ENCODE assay signal across 23 cellular contexts in genomic region chr4:152380185-152380584, GRCh38.
DNase-seq lines count a peak whose midpoint lies in the region; ATAC-seq, FAIRE-seq and TF ChIP-seq lines count a peak whose summit lies in the region.
"Had no signal": no experiment of that assay in that cellular context is flagged by ENCODE, and none has a peak within 500 bp of the region (broad histone marks: within the 10 kb centered on the region; RNA-seq: fewer than 3 reads in every experiment).

No MANE protein-coding gene starts in this region.

- no peaks in the 10 kb centered on the region for H3K9me2 ChIP-seq in PC-3 (replicated peaks; ENCODE audit: low read length)

- H3K4me2 ChIP-seq in K562 (ENCODE audit: insufficient read depth, low read length), result no peak overlapping the region
- H3K4me2 ChIP-seq in PC-3 (ENCODE audit: low read length), result no peak overlapping the region
- H3K4me2 ChIP-seq: A549; BLaER1 treated with 17β-estradiol and CSF1 and Interleukin-3, amounts not matched to agents 10 nM and 100 nM; GM23338; KMS-11; PC-9 had no signal

- no peak for ATAC-seq in K562
- ATAC-seq in PC-3, result no peak
- ATAC-seq: A549, GM23338 had no signal

- no peak overlapping the region for H2AFZ ChIP-seq in K562 (ENCODE audit: low read depth, low read length)
- H2AFZ ChIP-seq in PC-3 (ENCODE audit: low read length), result no peak overlapping the region
- H2AFZ ChIP-seq: GM23338, PC-9 had no signal

- no peaks in the 10 kb centered on the region for H3F3A ChIP-seq in PC-3 (ENCODE audit: low read length, unreplicated experiment)

- BruUV-seq in K562 (replicated peaks; lab: Mats Ljungman, UMichigan) (no TSS peak), PC-3 (replicated peaks; lab: Mats Ljungman, UMichigan) (no TSS peak)

- H3K4me1 ChIP-seq in left ventricle myocardium inferior (peaks cover 48% of the 10 kb centered on the region), K562 (replicated peaks in 1 of 2; ENCODE audit: control insufficient read depth in 2 of 2, insufficient read depth in 2 of 2, low read length in 2 of 2) (no peaks in the 10 kb centered on the region), liver (ENCODE audit: control insufficient read depth in 4 of 4, insufficient read depth in 4 of 4, low read length in 3 of 4) (peaks cover 0 to 21% (median 7%) of the 10 kb centered on the region in 4 donors), skeletal muscle tissue (ENCODE audit: control insufficient read depth in 3 of 3, insufficient read depth in 3 of 3, low read length in 3 of 3) (peaks cover 0 to 3% (median 0%) of the 10 kb centered on the region in 3 donors), PC-3 (ENCODE audit: insufficient read depth, low read length) (no peaks in the 10 kb centered on the region)

- H3K27ac ChIP-seq in left ventricle myocardium inferior (replicated peaks) (peak overlapping the region; percentile 84), K562 (ENCODE audit: extremely low read depth, low read depth, low read length) (no peak overlapping the region), liver (ENCODE audit: low read depth in 1 of 2, low read length in 2 of 2) (no peak overlapping the region), skeletal muscle tissue (ENCODE audit: low read depth, low read length) (peak overlapping the region; percentile 82), PC-3 (ENCODE audit: low read length) (no peak overlapping the region)
- H3K27ac ChIP-seq: A549; BLaER1 treated with 17β-estradiol and CSF1 and Interleukin-3, amounts not matched to agents 10 nM and 100 nM; KMS-11; PC-9 had no signal

- H3K9ac ChIP-seq in K562 (ENCODE audit: insufficient read depth in 1 of 2, low read depth in 2 of 2, low read length in 2 of 2) (no peak overlapping the region), liver (ENCODE audit: low read depth in 1 of 2, low read length in 2 of 2) (peak overlapping the region; percentile 16 to 71), skeletal muscle tissue (ENCODE audit: low read depth in 1 of 3, low read length in 3 of 3) (peak overlapping the region; percentile 81 to 98 (median 90)), PC-3 (ENCODE audit: low read length) (no peak overlapping the region)
- H3K9ac ChIP-seq: BLaER1 treated with 17β-estradiol and CSF1 and Interleukin-3, amounts not matched to agents 10 nM and 100 nM; KMS-11 had no signal

- TF ChIP-seq EP300 in K562 (IDR thresholded peaks at IDR 0.05; ENCODE audit: low read length), result no peak

- H4K20me1 ChIP-seq in K562 (replicated peaks; ENCODE audit: control insufficient read depth, insufficient read depth, low read length) (no peaks in the 10 kb centered on the region), PC-3 (ENCODE audit: low read length) (no peaks in the 10 kb centered on the region)

- 99% methylated on average over 3 of the region's 3 CpGs for WGBS in K562 (ENCODE audit: insufficient coverage, low coverage, missing lambda C conversion rate)
- WGBS in liver, result 39% methylated on average over 3 of the region's 3 CpGs

- peak overlapping the region; percentile 63 for H3K4me3 ChIP-seq in left ventricle myocardium inferior
- H3K4me3 ChIP-seq in K562, result no peak overlapping the region
- peak overlapping the region in 1 of 3 donors; percentile 49 for H3K4me3 ChIP-seq in liver (ENCODE audit: low read depth in 1 of 3, low read length in 3 of 3)
- H3K4me3 ChIP-seq in skeletal muscle tissue (ENCODE audit: low read length in 3 of 3), result peak overlapping the region; percentile 59 to 82 (median 64)
- no peak overlapping the region for H3K4me3 ChIP-seq in PC-3 (ENCODE audit: low read length)
- H3K4me3 ChIP-seq: A549; BLaER1 treated with 17β-estradiol and CSF1 and Interleukin-3, amounts not matched to agents 10 nM and 100 nM; GM23338; PC-9 had no signal

- intact Hi-C loops in left ventricle myocardium inferior (cut with micrococcal nuclease) (no loop called here), cardiac septum (cut with DNase I) (loop anchor here (5.0 to 10.0 kb wide), 2 partner anchors 573 to 1265 kb away; no protein-coding TSS in a partner anchor), K562 (cut with micrococcal nuclease) (no loop called here), PC-3 (cut with micrococcal nuclease) (loop anchor here (10.0 kb wide), 2 partner anchors 615 to 1265 kb away; partner anchors contain the start of gene GATB)

- TF ChIP-seq RAD21 in K562 (CRISPR knock-in tag; conservative IDR thresholded peaks at IDR 0.05 in 1 of 2, IDR thresholded peaks at IDR 0.05 in 1 of 2) (no peak), liver (IDR thresholded peaks at IDR 0.05) (no peak)

- DNase-seq in left ventricle myocardium inferior, result no peak
- no peak for DNase-seq in cardiac septum (ENCODE audit: low spot score)
- DNase-seq in K562 (ENCODE audit: extremely low read depth in 1 of 4, low spot score in 3 of 4), result no peak
- no peak for DNase-seq in UCSD-AML1 (lab: John Stamatoyannopoulos, UW; ENCODE audit: unreplicated experiment)
- DNase-seq in A172 (ENCODE audit: low spot score), result no peak
- no peak for DNase-seq in PC-3
- DNase-seq: CD4-positive, alpha-beta T cell; H9; MM.1S; NCI-H2029; NCI-H446; NCI-H524 treated with DMSO at 0.1 percent for 48 hours; NCI-H774; PC-9; SHP77 had no signal

- TF ChIP-seq POLR2A in K562 (conservative IDR thresholded peaks at IDR 0.05), result no peak

- no peaks in the 10 kb centered on the region for H3K9me1 ChIP-seq in K562 (ENCODE audit: control insufficient read depth, insufficient read depth, low read length)

- CTCF ChIA-PET in K562 (lab: Yijun Ruan, JAX; ENCODE audit: low intra/inter-chr PET ratio) (no interaction called here), PC-3 (lab: Charles Lee) (no interaction called here)

- no peak for FAIRE-seq in K562 (lab: Jason Lieb, UNC)
- FAIRE-seq: A549, D721Med, HTR-8/SVneo had no signal

- no peak for TF ChIP-seq CTCF in left ventricle myocardium inferior (IDR thresholded peaks at IDR 0.05; ENCODE audit: borderline replicate concordance)
- TF ChIP-seq CTCF in K562 (IDR thresholded peaks at IDR 0.05 in 2 of 3, conservative IDR thresholded peaks at IDR 0.05 in 1 of 3; ENCODE audit: insufficient read depth in 2 of 3, low read depth in 1 of 3, low read length in 3 of 3), result no peak
- no peak for TF ChIP-seq CTCF in liver (IDR thresholded peaks at IDR 0.05; ENCODE audit: low read depth, low read length, missing input control)
- no peak for TF ChIP-seq CTCF in PC-3 (conservative IDR thresholded peaks at IDR 0.05; ENCODE audit: low read depth, low read length)

- H3K27me3 ChIP-seq in left ventricle myocardium inferior (ENCODE audit: low read depth) (no peaks in the 10 kb centered on the region), K562 (ENCODE audit: control insufficient read depth in 2 of 2, insufficient read depth in 2 of 2, low read length in 2 of 2) (no peaks in the 10 kb centered on the region), liver (ENCODE audit: control insufficient read depth in 4 of 4, insufficient read depth in 4 of 4, low read length in 3 of 4) (no peaks in the 10 kb centered on the region), skeletal muscle tissue (ENCODE audit: control insufficient read depth in 3 of 3, insufficient read depth in 3 of 3, low read length in 3 of 3) (no peaks in the 10 kb centered on the region), PC-3 (ENCODE audit: low read length) (no peaks in the 10 kb centered on the region)
- H3K27me3 ChIP-seq: BLaER1 treated with 17β-estradiol and CSF1 and Interleukin-3, amounts not matched to agents 10 nM and 100 nM had no signal

- no peaks in the 10 kb centered on the region for H3K79me2 ChIP-seq in K562 (ENCODE audit: control insufficient read depth, insufficient read depth, low read length)
- no peaks in the 10 kb centered on the region for H3K79me2 ChIP-seq in PC-3 (ENCODE audit: low read length)

- in situ Hi-C loops in K562 (cut with MboI), result no loop called here

- H3K9me3 ChIP-seq in left ventricle myocardium inferior (replicated peaks), result no peaks in the 10 kb centered on the region
- no peaks in the 10 kb centered on the region for H3K9me3 ChIP-seq in K562 (replicated peaks; ENCODE audit: control insufficient read depth, insufficient read depth, low read depth, low read length)
- no peaks in the 10 kb centered on the region for H3K9me3 ChIP-seq in liver (ENCODE audit: control insufficient read depth in 4 of 4, low read length in 3 of 4)
- no peaks in the 10 kb centered on the region for H3K9me3 ChIP-seq in skeletal muscle tissue (ENCODE audit: control insufficient read depth in 3 of 3, low read length in 3 of 3)
- no peaks in the 10 kb centered on the region for H3K9me3 ChIP-seq in PC-3 (ENCODE audit: low read length)
- H3K9me3 ChIP-seq: A549; BLaER1 treated with 17β-estradiol and CSF1 and Interleukin-3, amounts not matched to agents 10 nM and 100 nM had no signal

- H3K36me3 ChIP-seq in left ventricle myocardium inferior (no peaks in the 10 kb centered on the region), K562 (ENCODE audit: control insufficient read depth, insufficient read depth, low read length) (no peaks in the 10 kb centered on the region), liver (ENCODE audit: control insufficient read depth in 4 of 4, insufficient read depth in 3 of 4, low read depth in 1 of 4, low read length in 3 of 4) (no peaks in the 10 kb centered on the region), skeletal muscle tissue (ENCODE audit: control insufficient read depth in 3 of 3, insufficient read depth in 3 of 3, low read length in 3 of 3) (no peaks in the 10 kb centered on the region), PC-3 (ENCODE audit: low read depth, low read length) (no peaks in the 10 kb centered on the region)

- POLR2A ChIA-PET in K562 (lab: Yijun Ruan, JAX), result no interaction called here
- POLR2A ChIA-PET in PC-3 (lab: Charles Lee; ENCODE audit: unreplicated experiment), result no interaction called here

TF ChIP-seq in K562, 482 proteins besides CTCF, POLR2A, EP300 and RAD21:
- TF ChIP-seq CEBPG (CRISPR knock-in tag; IDR thresholded peaks at IDR 0.05), result no peak
- peak; percentile 27 to 70; a peak in 2 of 4 replicates for TF ChIP-seq CEBPG (tag; conservative IDR thresholded peaks at IDR 0.05 in 1 of 2, IDR thresholded peaks at IDR 0.05 in 1 of 2)
- TF ChIP-seq ZC3H4 (CRISPR knock-in tag; IDR thresholded peaks at IDR 0.05; ENCODE audit: borderline replicate concordance), result no peak
TF ChIP-seq in K562: peak in this region for 1.

TF ChIP-seq in liver, 16 proteins besides CTCF, POLR2A, EP300 and RAD21 (continues in another document):
- no peak for TF ChIP-seq HNF4G (IDR thresholded peaks at IDR 0.05)
- no peak for TF ChIP-seq HNF4A (conservative IDR thresholded peaks at IDR 0.05)
- TF ChIP-seq EGR1 (IDR thresholded peaks at IDR 0.05; ENCODE audit: low read depth in 2 of 2), result no peak
- TF ChIP-seq RXRA (IDR thresholded peaks at IDR 0.05), result no peak

Comparison
In these comparisons a context has a peak if more than half of its experiments do, and no peak if none do; other contexts are left out.
1. intact Hi-C loops: an anchor here in cardiac septum (5.0 to 10.0 kb wide) and PC-3 (10.0 kb wide); none called in left ventricle myocardium inferior and K562.
2. H3K27ac ChIP-seq: peak in left ventricle myocardium inferior (single experiment) and skeletal muscle tissue (single experiment); none in K562 (single experiment), liver (0 of 2) and PC-3 (single experiment).
3. H3K4me3 ChIP-seq: peak in left ventricle myocardium inferior (single experiment) and skeletal muscle tissue (3 of 3); none in K562 (single experiment) and PC-3 (single experiment).
4. H3K9ac ChIP-seq: peak in liver (2 of 2) and skeletal muscle tissue (3 of 3); none in K562 (0 of 2) and PC-3 (single experiment).